ENCODE assay signal across 11 cellular contexts in genomic region chr15:60375255-60375809, GRCh38. TPM values are rescaled to one million over a fixed set of nuclear protein-coding genes. Genes with fewer than 3 reads are reported as not detected.
A peak's percentile ranks its signal among the peaks of the same experiment; 100 is the strongest.
DNase-seq lines count a peak whose midpoint lies in the region; ATAC-seq and TF ChIP-seq lines count a peak whose summit lies in the region.
"Had no signal": no experiment of that assay in that cellular context is flagged by ENCODE, and none has a peak within 500 bp of the region (broad histone marks: within the 10 kb centered on the region; RNA-seq: fewer than 3 reads in every experiment).

No MANE protein-coding gene starts in this region.

- no peaks in the 10 kb centered on the region for H3K9me2 ChIP-seq in hepatocyte (replicated peaks; ENCODE audit: insufficient read depth)

- TF ChIP-seq CTCF in HEK293 (tag by site-specific recombination; IDR thresholded peaks at IDR 0.05) (no peak), hepatocyte (IDR thresholded peaks at IDR 0.05; ENCODE audit: poor library complexity) (no peak), smooth muscle cell (IDR thresholded peaks at IDR 0.05; ENCODE audit: borderline replicate concordance, insufficient read depth, poor library complexity, severe bottlenecking) (no peak)

- peaks cover 13% of the 10 kb centered on the region for H3K4me1 ChIP-seq in HEK293 (ENCODE audit: control insufficient read depth, insufficient read depth, low read length)
- H3K4me1 ChIP-seq in SJCRH30: peaks cover 62% of the 10 kb centered on the region
- H3K4me1 ChIP-seq in hepatocyte (ENCODE audit: insufficient read depth): peaks cover 68% of the 10 kb centered on the region
- H3K4me1 ChIP-seq in smooth muscle cell (ENCODE audit: low read depth): peaks cover 73% of the 10 kb centered on the region

- H3K4me2 ChIP-seq in hepatocyte (peak overlapping the region; percentile 38), smooth muscle cell (peak overlapping the region; percentile 68)

- H3K9ac ChIP-seq in smooth muscle cell (ENCODE audit: low read depth): peak overlapping the region; percentile 87

- no peak for ATAC-seq in GM19324 (IDR thresholded peaks at IDR 0.05; ENCODE audit: low FRiP score, unreplicated experiment)
- no peak for ATAC-seq in HG02884 (IDR thresholded peaks at IDR 0.05; ENCODE audit: unreplicated experiment)

- H3K27me3 ChIP-seq in SJCRH30 (no peaks in the 10 kb centered on the region), hepatocyte (no peaks in the 10 kb centered on the region), smooth muscle cell (ENCODE audit: low read depth) (no peaks in the 10 kb centered on the region)

- no peaks in the 10 kb centered on the region for H4K20me1 ChIP-seq in hepatocyte (ENCODE audit: insufficient read depth, poor library complexity, severe bottlenecking)
- peaks cover 66% of the 10 kb centered on the region for H4K20me1 ChIP-seq in smooth muscle cell (ENCODE audit: low read depth)

- POLR2A ChIA-PET in HEK293 (lab: Yijun Ruan, JAX): interaction anchor here (1.3 to 1.4 kb wide), 2 partner anchors 16 to 23 kb away, joined by 4 to 5 read pairs; partner anchors contain the start of gene ANXA2

- H3F3A ChIP-seq in smooth muscle cell (ENCODE audit: low read depth): peaks cover 69% of the 10 kb centered on the region

- H2AFZ ChIP-seq in hepatocyte (no peak overlapping the region), smooth muscle cell (ENCODE audit: low read depth) (no peak overlapping the region)

- WGBS in hepatocyte (ENCODE audit: low lambda C conversion rate, missing lambda C conversion rate): 69% methylated on average over 6 of the region's 6 CpGs
- 47% methylated on average over 6 of the region's 6 CpGs for WGBS in smooth muscle cell (ENCODE audit: low lambda C conversion rate)

- CTCF ChIA-PET in HEK293 (lab: Yijun Ruan, JAX): interaction anchor here (0.5 to 2.1 kb wide), 3 partner anchors 12 to 373 kb away, joined by 3 to 9 read pairs (median 7); no protein-coding TSS in a partner anchor

- H3K27ac ChIP-seq in HEK293 (ENCODE audit: extremely low read depth, low read depth, low read length): peak overlapping the region; percentile 32
- H3K27ac ChIP-seq in SJCRH30: peak overlapping the region; percentile 93
- peak overlapping the region; percentile 91 for H3K27ac ChIP-seq in hepatocyte
- H3K27ac ChIP-seq in smooth muscle cell (ENCODE audit: low read depth): peak overlapping the region; percentile 99

- H3K36me3 ChIP-seq in HEK293 (ENCODE audit: control insufficient read depth in 2 of 2, insufficient read depth in 1 of 2, low read length in 2 of 2) (peaks cover 0 to 44% of the 10 kb centered on the region in 2 experiments; a peak in 2 of 3 replicates), SJCRH30 (0 out of 2 replicates have a peak, but pooled peaks cover 4% of the 10 kb centered on the region), hepatocyte (replicated peaks; ENCODE audit: insufficient read depth, low read depth) (no peaks in the 10 kb centered on the region), smooth muscle cell (ENCODE audit: low read depth) (no peaks in the 10 kb centered on the region)
- H3K36me3 ChIP-seq: WERI-Rb-1 had no signal

- H3K79me2 ChIP-seq in hepatocyte: peaks cover 74% of the 10 kb centered on the region
- peaks cover 68% of the 10 kb centered on the region for H3K79me2 ChIP-seq in smooth muscle cell (ENCODE audit: low read depth)

- H3K4me3 ChIP-seq in HEK293 (ENCODE audit: low read depth, low read length): no peak overlapping the region
- no peak overlapping the region for H3K4me3 ChIP-seq in SJCRH30
- no peak overlapping the region for H3K4me3 ChIP-seq in hepatocyte
- H3K4me3 ChIP-seq in smooth muscle cell: no peak overlapping the region

- DNase-seq in SJCRH30 (no peak), hepatocyte (ENCODE audit: low spot score) (no peak), smooth muscle cell (lab: John Stamatoyannopoulos, UW; ENCODE audit: unreplicated experiment) (no peak), DMS53 (lab: John Stamatoyannopoulos, UW) (no peak), NCI-H187 (lab: John Stamatoyannopoulos, UW) (no peak)
- DNase-seq: activated effector memory CD4-positive, alpha-beta T cell treated with anti-CD3 and anti-CD28 coated beads, Interleukin-2, amount 50 U/mL, for 16 hours; MV-4-11; WERI-Rb-1 had no signal

- H3K9me3 ChIP-seq in HEK293 (ENCODE audit: control insufficient read depth, insufficient read depth, low read depth, low read length) (no peaks in the 10 kb centered on the region), SJCRH30 (replicated peaks) (no peaks in the 10 kb centered on the region), hepatocyte (ENCODE audit: low read depth) (no peaks in the 10 kb centered on the region), smooth muscle cell (replicated peaks; ENCODE audit: low read depth) (no peaks in the 10 kb centered on the region)

TF ChIP-seq in HEK293, 187 proteins besides CTCF, POLR2A, EP300 and RAD21:
- TF ChIP-seq SP7 (tag by site-specific recombination; IDR thresholded peaks at IDR 0.05) (peak; percentile 78), ELK4 (IDR thresholded peaks at IDR 0.05; ENCODE audit: borderline replicate concordance, low read depth, low read length) (no peak), ZNF184 (tag by site-specific recombination; IDR thresholded peaks at IDR 0.05) (peak; percentile 25; the same call in 1 of the 2 replicates)

RNA-seq across cellular contexts. Expression of gene ANXA2, which starts 22.5 kb away (rescaled TPM):
- total RNA-seq in SJCRH30 (2014; rRNA removed; shearing (Covaris generic)): 236 and 243 TPM in 2 replicates
- total RNA-seq in hepatocyte (1,102 and 1,220 TPM in 2 replicates), smooth muscle cell (2,380 and 2,477 TPM in 2 replicates)
- polyA plus RNA-seq in hepatocyte (1,699 and 1,702 TPM in 2 replicates), smooth muscle cell (2,665 and 3,194 TPM in 2 replicates)

Comparison
In these comparisons a context has a peak if more than half of its experiments do, and no peak if none do; other contexts are left out.
1. H3K27ac ChIP-seq: peak in every context shown above with its lines; median percentile 99 in smooth muscle cell; 93 in SJCRH30; 91 in hepatocyte; 32 in HEK293.